8 cellular contexts compared by ENCODE assay signal in genomic region chr7:152759655-152760383, GRCh38. TPM values are rescaled to one million over a fixed set of nuclear protein-coding genes. Genes with fewer than 3 reads are reported as not detected.
DNase-seq lines count a peak whose midpoint lies in the region; ATAC-seq and TF ChIP-seq lines count a peak whose summit lies in the region.

ACTR3B (plus strand) TSS chr7:152759752; CDS start chr7:152759883, 131 bp downstream.

- no peaks in the 10 kb centered on the region for H3K36me3 ChIP-seq in spleen

- DNase-seq in NCI-H82 (lab: John Stamatoyannopoulos, UW) (peak; percentile 90), NCI-H82 treated with DMSO at 0.1 percent for 48 hours (lab: John Stamatoyannopoulos, UW; ENCODE audit: unreplicated experiment) (no peak), NCI-H2081 (lab: John Stamatoyannopoulos, UW) (peak; percentile 90 to 93), cardiac fibroblast (ENCODE audit: low read depth in 2 of 2) (peak; percentile 89 to 93), iris pigment epithelial cell (ENCODE audit: low read depth) (peak; percentile 82), spleen (peak; percentile 95)
- DNase-seq in activated CD4-positive, CD25-positive, alpha-beta regulatory T cell (lab: John Stamatoyannopoulos, UW) = peak; percentile 84 to 89 (median 87)

- TF ChIP-seq CTCF in cardiac fibroblast (IDR thresholded peaks at IDR 0.05; ENCODE audit: low read depth, low read length) = no peak
- TF ChIP-seq CTCF in spleen (IDR thresholded peaks at IDR 0.05 in 8 of 11, conservative IDR thresholded peaks at IDR 0.05 in 3 of 11) = peak in 1 of 11 experiments; percentile 21

- intact Hi-C loops in spleen (cut with DNase I; ENCODE audit: low total_unique reads) = no loop called here

- H3K27ac ChIP-seq in spleen = peak within 1 kb of the TSS; percentile 81 to 94 (median 90)

- H3K9me3 ChIP-seq in spleen = no peaks in the 10 kb centered on the region

- ATAC-seq in HG02763 (IDR thresholded peaks at IDR 0.05; ENCODE audit: unreplicated experiment) = peak; percentile 88

- 0 to 1% (median 1%) methylated on average over 19 to 92 of the region's 92 CpGs for WGBS in spleen, 5 donors

- H3K27me3 ChIP-seq in spleen (replicated peaks in 1 of 7) = no peaks in the 10 kb centered on the region

- peaks cover 13 to 29% (median 18%) of the 10 kb centered on the region in 6 donors for H3K4me1 ChIP-seq in spleen

- TF ChIP-seq POLR2A in spleen (IDR thresholded peaks at IDR 0.05) = peak in 2 of 3 donors; percentile 16 to 61

- H3K4me3 ChIP-seq in cardiac fibroblast (replicated peaks in 1 of 2; ENCODE audit: low read depth in 2 of 2, low read length in 2 of 2) = peak within 1 kb of the TSS; percentile 70 to 84
- H3K4me3 ChIP-seq in spleen = peak within 1 kb of the TSS; percentile 76 to 97 (median 87)

RNA-seq across cellular contexts. Expression of gene ACTR3B, which starts in this region (rescaled TPM):
- total RNA-seq in spleen = 10 to 100 TPM in 3 of 7 donors, 1 to 10 TPM in 4; 3.9 to 12.5 (median 8.8) TPM
- polyA plus RNA-seq in spleen = 1 to 10 TPM; 4.1 to 4.6 (median 4.2) TPM
